Comparison of ENCODE assay signal across 29 cellular contexts in the genomic region with DNA sequence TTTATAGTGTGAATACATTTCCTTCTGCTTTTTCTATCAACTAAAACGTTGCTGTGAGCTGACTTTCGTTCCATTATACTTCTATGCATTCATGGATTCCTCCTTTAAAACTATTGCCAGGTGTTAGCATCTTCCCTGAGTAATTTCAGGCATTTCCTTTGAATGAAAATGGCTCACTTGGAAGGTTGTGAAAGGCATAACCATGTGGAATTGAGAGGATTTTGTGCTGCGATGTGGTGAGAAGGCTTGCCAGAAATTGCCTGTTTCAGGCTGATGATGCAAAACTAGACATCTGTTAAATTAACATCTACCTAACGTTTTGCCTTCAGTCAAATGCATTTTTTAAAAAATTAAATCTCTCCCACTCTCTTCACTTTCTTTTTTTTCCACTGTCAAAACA.
DNase-seq lines count a peak whose midpoint lies in the region; ATAC-seq, FAIRE-seq and TF ChIP-seq lines count a peak whose summit lies in the region.
"Had no signal": no experiment of that assay in that cellular context is flagged by ENCODE, and none has a peak within 500 bp of the region (broad histone marks: within the 10 kb centered on the region; RNA-seq: fewer than 3 reads in every experiment).

No MANE protein-coding gene starts in this region.

- no peaks in the 10 kb centered on the region for H3K79me2 ChIP-seq in GM23338 (replicated peaks; ENCODE audit: insufficient read depth)
- no peaks in the 10 kb centered on the region for H3K79me2 ChIP-seq in astrocyte (ENCODE audit: insufficient read depth, low read length)

- H3F3A ChIP-seq in GM23338 (replicated peaks; ENCODE audit: low read depth), result no peaks in the 10 kb centered on the region

- TF ChIP-seq CTCF in AG10803 (conservative IDR thresholded peaks at IDR 0.05; ENCODE audit: low read length) (no peak), GM23338 (conservative IDR thresholded peaks at IDR 0.05; ENCODE audit: low read depth in 2 of 2) (no peak), astrocyte (IDR thresholded peaks at IDR 0.05; ENCODE audit: insufficient read depth, low read depth, low read length) (no peak)

- H3K4me1 Mint-ChIP-seq in GM23338 (peaks cover 28% of the 10 kb centered on the region), astrocyte (ENCODE audit: low read depth, unreplicated experiment) (peaks cover 15% of the 10 kb centered on the region)
- H3K4me1 Mint-ChIP-seq: CD4-positive, CD25-positive, alpha-beta regulatory T cell had no signal

- H3K9ac ChIP-seq in astrocyte (ENCODE audit: low read length), result no peak overlapping the region
- peak overlapping the region; percentile 33; the same call in 1 of the 2 replicates for H3K9ac ChIP-seq in iPS-20b (ENCODE audit: low read depth, low read length)
- H3K9ac ChIP-seq: BLaER1 had no signal

- H3K4me2 ChIP-seq in GM23338 (peak overlapping the region; percentile 21), astrocyte (ENCODE audit: low read length) (no peak overlapping the region)
- H3K4me2 ChIP-seq: BLaER1 had no signal

- H3K4me1 ChIP-seq in GM23338 (ENCODE audit: insufficient read depth), result peaks cover 28% of the 10 kb centered on the region
- no peaks in the 10 kb centered on the region for H3K4me1 ChIP-seq in astrocyte (ENCODE audit: insufficient read depth, low read length)
- peaks cover 22% of the 10 kb centered on the region for H3K4me1 ChIP-seq in iPS-20b (ENCODE audit: insufficient read depth, low read length)
- H3K4me1 ChIP-seq: Caco-2 had no signal

- DNase-seq in AG10803 (ENCODE audit: low read depth) (peak; percentile 52), GM23338 (ENCODE audit: low spot score) (peak; percentile 69), astrocyte (ENCODE audit: low read depth) (peak; percentile 18), NCI-H2107 treated with DMSO at 0.1 percent for 48 hours (lab: John Stamatoyannopoulos, UW; ENCODE audit: unreplicated experiment) (no peak), COLO829 (ENCODE audit: low spot score) (no peak)
- DNase-seq: Caco-2; CD4-positive, CD25-positive, alpha-beta regulatory T cell; DMS 273 treated with DMSO at 0.1 percent for 48 hours; DMS79; EL; GDM1; Karpas-422; NCI-H1092; NCI-H1417 treated with DMSO at 0.1 percent for 48 hours; NCI-H1694 treated with DMSO at 0.1 percent for 48 hours; NCI-H2081; NCI-H2171; NCI-H226; NCI-H510A; NCI-H69; SHP77 had no signal

- ATAC-seq in GM23338 (peak; percentile 54), GM18511 (IDR thresholded peaks at IDR 0.05; ENCODE audit: unreplicated experiment) (no peak), HG03521 (IDR thresholded peaks at IDR 0.05; ENCODE audit: unreplicated experiment) (no peak)
- ATAC-seq: HepG2, Panc1 had no signal

- no peaks in the 10 kb centered on the region for H3K9me3 Mint-ChIP-seq in GM23338
- no peaks in the 10 kb centered on the region for H3K9me3 Mint-ChIP-seq in astrocyte (ENCODE audit: unreplicated experiment)

- no peak for FAIRE-seq in astrocyte (lab: Jason Lieb, UNC)
- FAIRE-seq: HepG2 had no signal

- no peak overlapping the region for H2AFZ ChIP-seq in GM23338
- no peak overlapping the region for H2AFZ ChIP-seq in astrocyte (ENCODE audit: low read depth, low read length)

- H3K27ac ChIP-seq in GM23338 (ENCODE audit: low read depth) (peak overlapping the region; percentile 79), astrocyte (ENCODE audit: low read depth, low read length) (no peak overlapping the region), iPS-20b (ENCODE audit: low read length) (peak overlapping the region; percentile 38)
- H3K27ac ChIP-seq: 22Rv1, BLaER1, RWPE1 had no signal

- H3K36me3 ChIP-seq in GM23338 (ENCODE audit: insufficient read depth) (no peaks in the 10 kb centered on the region), astrocyte (ENCODE audit: insufficient read depth, low read length) (no peaks in the 10 kb centered on the region), iPS-20b (ENCODE audit: insufficient read depth, low read depth, low read length) (no peaks in the 10 kb centered on the region)
- H3K36me3 ChIP-seq: BLaER1 had no signal

- H4K20me1 ChIP-seq in GM23338 (replicated peaks; ENCODE audit: insufficient read depth), result no peaks in the 10 kb centered on the region
- H4K20me1 ChIP-seq in astrocyte (ENCODE audit: insufficient read depth, low read length), result no peaks in the 10 kb centered on the region
- H4K20me1 ChIP-seq: BLaER1 had no signal

- peak overlapping the region; percentile 46 for H3K27ac Mint-ChIP-seq in GM23338
- H3K27ac Mint-ChIP-seq in astrocyte (ENCODE audit: unreplicated experiment), result no peak overlapping the region
- H3K27ac Mint-ChIP-seq: CD4-positive, CD25-positive, alpha-beta regulatory T cell had no signal

- H3K27me3 Mint-ChIP-seq in GM23338 (ENCODE audit: insufficient read depth, low read depth, poor library complexity), result peaks cover 2% of the 10 kb centered on the region
- no peaks in the 10 kb centered on the region for H3K27me3 Mint-ChIP-seq in astrocyte (ENCODE audit: low read depth, unreplicated experiment)
- H3K27me3 Mint-ChIP-seq: CD4-positive, CD25-positive, alpha-beta regulatory T cell had no signal

- 0 out of 2 replicates have a peak, but pooled peaks cover 3% of the 10 kb centered on the region for H3K9me2 ChIP-seq in GM23338 (ENCODE audit: insufficient read depth)

- H3K9me3 ChIP-seq in astrocyte (ENCODE audit: insufficient read depth, low read depth, low read length) (no peaks in the 10 kb centered on the region), iPS-20b (ENCODE audit: insufficient read depth, low read depth, low read length) (no peaks in the 10 kb centered on the region)
- H3K9me3 ChIP-seq: Caco-2 had no signal

- H3K36me3 Mint-ChIP-seq in GM23338 (ENCODE audit: low read depth) (no peaks in the 10 kb centered on the region), astrocyte (ENCODE audit: low read depth, unreplicated experiment) (no peaks in the 10 kb centered on the region)
- H3K36me3 Mint-ChIP-seq: CD4-positive, CD25-positive, alpha-beta regulatory T cell had no signal

- no peaks in the 10 kb centered on the region for H3K27me3 ChIP-seq in GM23338 (ENCODE audit: insufficient read depth)
- no peaks in the 10 kb centered on the region for H3K27me3 ChIP-seq in astrocyte (ENCODE audit: insufficient read depth, low read length)
- no peaks in the 10 kb centered on the region for H3K27me3 ChIP-seq in iPS-20b (ENCODE audit: insufficient read depth, low read length)
- H3K27me3 ChIP-seq: BLaER1 had no signal

- H3K4me3 ChIP-seq in AG10803 (ENCODE audit: low read length), result no peak overlapping the region
- H3K4me3 ChIP-seq in GM23338, result no peak overlapping the region
- no peak overlapping the region for H3K4me3 ChIP-seq in astrocyte (ENCODE audit: insufficient read depth, low read depth, low read length)
- no peak overlapping the region for H3K4me3 ChIP-seq in iPS-20b (ENCODE audit: low read length)
- H3K4me3 ChIP-seq: BLaER1 had no signal

- H3K4me3 Mint-ChIP-seq in GM23338 (0 out of 3 replicates have a peak overlapping the region, but pooled peaks have one; percentile 26), astrocyte (ENCODE audit: unreplicated experiment) (no peak overlapping the region)
- H3K4me3 Mint-ChIP-seq: CD4-positive, CD25-positive, alpha-beta regulatory T cell had no signal

TF ChIP-seq in GM23338, 12 proteins besides CTCF, POLR2A, EP300 and RAD21 (continues in another document):
- TF ChIP-seq, protein P1, sequence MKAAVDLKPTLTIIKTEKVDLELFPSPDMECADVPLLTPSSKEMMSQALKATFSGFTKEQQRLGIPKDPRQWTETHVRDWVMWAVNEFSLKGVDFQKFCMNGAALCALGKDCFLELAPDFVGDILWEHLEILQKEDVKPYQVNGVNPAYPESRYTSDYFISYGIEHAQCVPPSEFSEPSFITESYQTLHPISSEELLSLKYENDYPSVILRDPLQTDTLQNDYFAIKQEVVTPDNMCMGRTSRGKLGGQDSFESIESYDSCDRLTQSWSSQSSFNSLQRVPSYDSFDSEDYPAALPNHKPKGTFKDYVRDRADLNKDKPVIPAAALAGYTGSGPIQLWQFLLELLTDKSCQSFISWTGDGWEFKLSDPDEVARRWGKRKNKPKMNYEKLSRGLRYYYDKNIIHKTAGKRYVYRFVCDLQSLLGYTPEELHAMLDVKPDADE (IDR thresholded peaks at IDR 0.05), result no peak

Comparison
In these comparisons a context has a peak if more than half of its experiments do, and no peak if none do; other contexts are left out.
1. DNase-seq: peak in AG10803 (single experiment), GM23338 (single experiment) and astrocyte (single experiment); none in NCI-H2107 treated with DMSO at 0.1 percent for 48 hours (single experiment) and COLO829 (single experiment).